In the genomic region with DNA sequence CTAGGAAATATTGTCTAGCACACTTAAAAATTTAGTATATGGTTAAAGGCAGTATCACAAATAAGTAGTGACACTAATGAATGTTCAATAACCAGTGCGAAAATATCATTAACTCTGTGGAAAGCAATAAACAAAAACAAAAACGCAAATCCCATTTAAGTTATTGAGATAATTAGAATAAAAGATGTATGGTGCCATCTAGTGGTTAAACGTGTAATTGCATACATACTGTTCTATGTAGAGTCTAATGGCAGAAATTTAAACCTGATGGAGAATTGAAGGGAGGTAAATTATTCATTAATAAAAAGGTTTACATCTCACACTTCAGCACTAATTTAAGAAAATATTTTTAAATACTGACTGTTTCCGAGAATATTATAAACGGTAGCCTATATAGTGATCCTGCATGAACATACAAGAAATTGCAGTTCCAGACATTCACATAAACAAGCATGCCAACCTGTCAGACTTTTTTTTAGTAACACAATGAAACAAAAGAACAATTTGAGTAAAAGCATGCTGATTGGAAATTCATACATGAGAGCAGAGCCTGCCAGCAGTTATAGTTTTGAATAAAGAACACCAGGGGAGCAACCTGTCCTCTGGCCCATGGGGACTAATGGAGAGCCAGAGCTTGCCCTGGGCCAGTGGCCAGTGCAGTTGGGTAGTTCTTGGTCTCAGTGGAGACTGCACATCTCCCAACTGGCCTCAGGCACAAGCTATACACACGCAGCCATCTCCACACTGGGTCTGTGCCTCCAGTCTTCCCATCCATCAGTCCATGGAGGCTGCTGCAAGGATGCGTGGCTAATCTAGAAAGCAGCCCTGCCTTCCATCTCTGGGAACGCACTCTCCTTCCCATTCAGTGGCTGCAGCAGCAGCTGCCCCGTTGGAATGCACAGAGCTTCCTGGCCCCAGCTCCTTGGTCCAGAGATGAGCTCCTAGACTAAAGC, we compare ENCODE assay signal across 8 cellular contexts. TPM values are rescaled to one million over a fixed set of nuclear protein-coding genes. Genes with fewer than 3 reads are reported as not detected.
A peak's percentile ranks its signal among the peaks of the same experiment; 100 is the strongest.
DNase-seq lines count a peak whose midpoint lies in the region; ATAC-seq and TF ChIP-seq lines count a peak whose summit lies in the region.

No MANE protein-coding gene starts in this region.

- H3K9me3 ChIP-seq in breast epithelium (no peaks in the 10 kb centered on the region), upper lobe of right lung (no peaks in the 10 kb centered on the region)

- H3K27ac ChIP-seq in breast epithelium (no peak overlapping the region), upper lobe of right lung (no peak overlapping the region)

- DNase-seq in SIG-M5 treated with dmso at 0.1 percent for 504 hours (lab: John Stamatoyannopoulos, UW; ENCODE audit: unreplicated experiment): peak; percentile 58
- no peak for DNase-seq in SIG-M5 (lab: John Stamatoyannopoulos, UW)
- DNase-seq in NCI-H524 (lab: John Stamatoyannopoulos, UW): peak; percentile 7 to 56
- DNase-seq in breast epithelium (ENCODE audit: low spot score in 2 of 2): no peak
- no peak for DNase-seq in kidney epithelial cell (ENCODE audit: low read depth)
- no peak for DNase-seq in upper lobe of right lung
- no peak for DNase-seq in COLO668 (lab: John Stamatoyannopoulos, UW; ENCODE audit: unreplicated experiment)

- TF ChIP-seq CTCF in breast epithelium (IDR thresholded peaks at IDR 0.05): peak; percentile 66 to 68 (median 66)
- TF ChIP-seq CTCF in kidney epithelial cell (IDR thresholded peaks at IDR 0.05; ENCODE audit: insufficient read depth, low read length, poor library complexity, severe bottlenecking): peak; percentile 44
- peak; percentile 89 for TF ChIP-seq CTCF in upper lobe of right lung (IDR thresholded peaks at IDR 0.05)

- no peaks in the 10 kb centered on the region for H3K4me1 ChIP-seq in breast epithelium
- H3K4me1 ChIP-seq in upper lobe of right lung: peaks cover 2% of the 10 kb centered on the region

- ATAC-seq in HG03064 (IDR thresholded peaks at IDR 0.05; ENCODE audit: low read depth, unreplicated experiment): peak; percentile 60
- ATAC-seq in upper lobe of right lung: peak; percentile 73

- H3K36me3 ChIP-seq in breast epithelium: no peaks in the 10 kb centered on the region
- H3K36me3 ChIP-seq in kidney epithelial cell (ENCODE audit: control insufficient read depth, insufficient read depth, low read length): no peaks in the 10 kb centered on the region
- no peaks in the 10 kb centered on the region for H3K36me3 ChIP-seq in upper lobe of right lung

- intact Hi-C loops in breast epithelium (cut with DNase I; ENCODE audit: low total_unique reads) (no loop called here), upper lobe of right lung (cut with DNase I) (loop anchor here (10.0 kb wide), 1 partner anchor 119 kb away; no protein-coding TSS in a partner anchor)

- H3K27me3 ChIP-seq in breast epithelium (no peaks in the 10 kb centered on the region), kidney epithelial cell (ENCODE audit: control insufficient read depth, insufficient read depth, low read length) (no peaks in the 10 kb centered on the region), upper lobe of right lung (no peaks in the 10 kb centered on the region)

- H3K4me3 ChIP-seq in breast epithelium (no peak overlapping the region), kidney epithelial cell (ENCODE audit: low read depth, low read length) (no peak overlapping the region), upper lobe of right lung (no peak overlapping the region)

- no peak for TF ChIP-seq POLR2A in breast epithelium (IDR thresholded peaks at IDR 0.05)

RNA-seq across cellular contexts. Expression of gene GCG, which starts 28.0 kb away (rescaled TPM):
- not detected for total RNA-seq in breast epithelium
- not detected in 2 replicates for total RNA-seq in kidney epithelial cell
- not detected for total RNA-seq in upper lobe of right lung

RNA-seq across cellular contexts. Expression of gene DPP4, which starts 50.1 kb away (rescaled TPM):
- total RNA-seq in breast epithelium (10 to 100 TPM in 2 of 3 donors, 1 to 10 TPM in 1; 7.5 to 17.3 (median 11.8) TPM), kidney epithelial cell (61.6 and 78.9 TPM in 2 replicates), upper lobe of right lung (30.7 TPM)

Comparison
In these comparisons a context has a peak if more than half of its experiments do, and no peak if none do; other contexts are left out.
1. DNase-seq: peak in SIG-M5 treated with dmso at 0.1 percent for 504 hours (single experiment) and NCI-H524 (2 of 2); none in SIG-M5 (single experiment), breast epithelium (0 of 2), kidney epithelial cell (single experiment), upper lobe of right lung (single experiment) and COLO668 (single experiment).
2. Peak in every context shown above with its lines, with median percentiles within 50 percentile points of each other: CTCF ChIP-seq.